Comparison of ENCODE assay signal across 9 cellular contexts in the genomic region with DNA sequence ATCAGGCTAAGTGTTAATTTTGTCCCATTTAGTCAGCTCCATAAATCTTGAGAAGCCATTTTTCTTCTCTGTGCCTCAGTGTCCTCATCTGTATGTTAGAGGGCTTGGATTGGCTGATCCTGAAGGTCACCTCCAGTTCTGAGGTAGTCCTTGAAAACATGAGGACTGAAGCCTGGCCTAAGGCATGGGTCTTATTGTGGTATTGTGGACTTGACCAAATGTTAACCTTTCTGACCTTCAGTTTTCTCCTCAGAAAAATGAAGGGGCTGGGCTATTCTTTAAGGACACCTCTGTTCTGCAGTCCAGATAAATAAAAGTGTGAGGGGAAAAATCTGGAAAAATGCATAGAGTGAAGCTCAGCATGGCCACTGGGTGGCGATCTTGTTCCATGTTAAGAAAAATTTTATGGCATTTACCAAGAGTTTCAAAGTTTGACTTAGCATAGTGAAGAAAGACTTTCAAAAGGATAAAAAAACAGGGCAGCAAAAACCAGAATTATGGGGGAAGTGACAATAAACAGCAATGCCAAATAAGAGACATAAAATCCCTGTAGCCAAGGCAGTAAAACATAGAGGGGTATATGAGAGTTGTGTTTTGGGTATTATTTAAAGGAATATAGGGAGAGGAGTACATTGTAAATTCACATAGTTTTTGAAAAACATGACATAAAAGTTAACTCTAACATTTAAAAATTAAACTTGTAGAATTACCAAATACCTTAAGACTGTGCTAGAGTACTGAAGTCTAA. TPM values are rescaled to one million over a fixed set of nuclear protein-coding genes. Genes with fewer than 3 reads are reported as not detected.
DNase-seq lines count a peak whose midpoint lies in the region; ATAC-seq and TF ChIP-seq lines count a peak whose summit lies in the region.
"Had no signal": no experiment of that assay in that cellular context is flagged by ENCODE, and none has a peak within 500 bp of the region (broad histone marks: within the 10 kb centered on the region; RNA-seq: fewer than 3 reads in every experiment).

No MANE protein-coding gene starts in this region.

- TF ChIP-seq CTCF in dorsolateral prefrontal cortex (IDR thresholded peaks at IDR 0.05 in 54 of 56, conservative IDR thresholded peaks at IDR 0.05 in 2 of 56; ENCODE audit: low read depth in 1 of 56, partially characterized antibody in 56 of 56), result peak; percentile 72 to 97 (median 90)

- no peaks in the 10 kb centered on the region for H3K27me3 ChIP-seq in dorsolateral prefrontal cortex

- peak; percentile 49 for ATAC-seq in HG03135 (IDR thresholded peaks at IDR 0.05; ENCODE audit: unreplicated experiment)

- DNase-seq in DMS153 treated with DMSO at 0.1 percent for 48 hours (lab: John Stamatoyannopoulos, UW; ENCODE audit: unreplicated experiment), result peak; percentile 9
- DNase-seq in DMS153 (lab: John Stamatoyannopoulos, UW), result no peak
- DNase-seq in NCI-H524 (lab: John Stamatoyannopoulos, UW), result peak; percentile 7 to 69
- peak; percentile 67 for DNase-seq in activated CD4-positive, alpha-beta T cell treated with anti-CD3 and anti-CD28 coated beads, Interleukin-2, amount 50 U/mL, for 1 hour
- DNase-seq in dorsolateral prefrontal cortex, result peak in 4 of 10 donors; percentile 24 to 50 (median 42)
- DNase-seq in mucosa of gallbladder (ENCODE audit: low spot score), result peak; percentile 49
- peak; percentile 26 to 41 for DNase-seq in stimulated activated CD8-positive, alpha-beta memory T cell treated with anti-CD3 and anti-CD28 coated beads, Interleukin-7, amount 100 ng/mL, for 1 hour (ENCODE audit: low read depth in 2 of 2)

- H3K4me3 ChIP-seq in dorsolateral prefrontal cortex, result no peak overlapping the region
- H3K4me3 ChIP-seq: skin epidermis had no signal

- no peak overlapping the region for H3K27ac ChIP-seq in dorsolateral prefrontal cortex
- H3K27ac ChIP-seq: skin epidermis had no signal

- intact Hi-C loops in dorsolateral prefrontal cortex (cut with DNase I), result loop anchor here (2.0 to 10.0 kb wide), 4 partner anchors 167 to 1237 kb away; no protein-coding TSS in a partner anchor

RNA-seq across cellular contexts. Expression of gene TFB1M, which starts 13.2 kb away (rescaled TPM):
- total RNA-seq in dorsolateral prefrontal cortex, result 10 to 100 TPM; 16.1 to 42.1 (median 25.9) TPM
- 17.6 TPM for total RNA-seq in mucosa of gallbladder
